In the genomic region with DNA sequence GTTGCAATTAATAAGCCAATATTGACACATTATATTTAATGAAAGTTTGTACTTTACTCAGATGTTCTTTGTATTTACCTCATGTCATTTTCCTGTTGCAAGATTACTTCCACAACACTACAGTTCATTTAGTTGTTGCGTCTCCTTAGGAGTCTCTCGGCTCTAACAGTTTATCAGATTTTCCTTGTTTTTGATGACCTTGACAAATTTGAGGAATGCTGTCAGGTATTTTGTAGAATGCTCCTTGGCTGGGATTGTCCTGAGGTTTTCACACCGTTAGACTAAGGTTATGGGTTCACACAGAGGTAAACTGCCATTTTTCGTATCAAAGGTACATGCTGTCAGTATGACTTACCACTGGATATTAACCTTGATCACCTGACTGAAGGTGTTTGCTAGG, we compare ENCODE assay signal across 1 cellular context.
A peak's percentile ranks its signal among the peaks of the same experiment; 100 is the strongest.
TF ChIP-seq lines count a peak whose summit lies in the region.

No MANE protein-coding gene starts in this region.

TF ChIP-seq in HepG2, 621 proteins besides CTCF, POLR2A, EP300 and RAD21:
- TF ChIP-seq MAFF (IDR thresholded peaks at IDR 0.05; ENCODE audit: low read depth, low read length) (peak; percentile 91), SMARCE1 (IDR thresholded peaks at IDR 0.05; ENCODE audit: borderline replicate concordance) (no peak), MAFK (conservative IDR thresholded peaks at IDR 0.05 in 1 of 2, IDR thresholded peaks at IDR 0.05 in 1 of 2; ENCODE audit: low read length in 2 of 2) (peak; percentile 94 to 95), MEF2D (CRISPR knock-in tag; IDR thresholded peaks at IDR 0.05) (no peak)
- TF ChIP-seq, protein P1, sequence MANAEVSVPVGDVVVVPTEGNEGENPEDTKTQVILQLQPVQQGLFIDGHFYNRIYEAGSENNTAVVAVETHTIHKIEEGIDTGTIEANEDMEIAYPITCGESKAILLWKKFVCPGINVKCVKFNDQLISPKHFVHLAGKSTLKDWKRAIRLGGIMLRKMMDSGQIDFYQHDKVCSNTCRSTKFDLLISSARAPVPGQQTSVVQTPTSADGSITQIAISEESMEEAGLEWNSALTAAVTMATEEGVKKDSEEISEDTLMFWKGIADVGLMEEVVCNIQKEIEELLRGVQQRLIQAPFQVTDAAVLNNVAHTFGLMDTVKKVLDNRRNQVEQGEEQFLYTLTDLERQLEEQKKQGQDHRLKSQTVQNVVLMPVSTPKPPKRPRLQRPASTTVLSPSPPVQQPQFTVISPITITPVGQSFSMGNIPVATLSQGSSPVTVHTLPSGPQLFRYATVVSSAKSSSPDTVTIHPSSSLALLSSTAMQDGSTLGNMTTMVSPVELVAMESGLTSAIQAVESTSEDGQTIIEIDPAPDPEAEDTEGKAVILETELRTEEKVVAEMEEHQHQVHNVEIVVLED (CRISPR knock-in tag; IDR thresholded peaks at IDR 0.05; ENCODE audit: borderline replicate concordance), result no peak
TF ChIP-seq in HepG2: peak in this region for 2.
